In the genomic region with DNA sequence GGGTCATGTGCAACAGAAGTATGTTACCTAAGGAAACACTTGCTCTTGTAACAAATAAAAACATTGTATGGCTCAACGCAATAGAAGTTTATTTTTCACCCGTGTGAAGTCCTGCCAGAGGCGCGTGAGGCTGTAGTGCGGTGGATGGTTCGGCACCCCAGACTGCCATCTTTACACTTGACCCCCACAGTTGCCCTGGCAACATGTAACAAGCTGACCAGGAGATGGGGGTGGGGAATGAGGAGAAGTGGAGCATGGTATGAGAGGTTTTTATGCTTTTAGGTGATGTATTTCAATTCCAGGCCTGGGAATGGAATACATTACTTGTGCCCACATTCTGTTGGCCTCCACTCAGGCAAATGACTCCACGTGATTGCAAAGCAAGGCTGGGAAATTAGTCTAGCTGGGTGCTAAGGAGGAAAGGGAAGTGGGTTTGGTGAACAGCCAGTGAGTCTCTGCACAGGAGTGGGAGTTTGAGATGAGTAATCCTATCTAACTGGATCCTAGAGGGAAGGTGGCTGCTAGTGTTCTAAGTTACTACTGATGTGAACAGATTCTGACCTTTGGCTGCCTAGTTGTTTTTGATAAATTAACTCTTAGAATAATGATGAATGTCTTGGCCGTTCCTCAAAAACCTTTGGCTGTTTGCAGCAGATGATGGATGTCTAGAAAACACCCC, we compare ENCODE assay signal across 1 cellular context.
TF ChIP-seq lines count a peak whose summit lies in the region.

No MANE protein-coding gene starts in this region.

TF ChIP-seq in K562, 482 proteins besides CTCF, POLR2A, EP300 and RAD21 (continued from another document):
- TF ChIP-seq, protein P1, sequence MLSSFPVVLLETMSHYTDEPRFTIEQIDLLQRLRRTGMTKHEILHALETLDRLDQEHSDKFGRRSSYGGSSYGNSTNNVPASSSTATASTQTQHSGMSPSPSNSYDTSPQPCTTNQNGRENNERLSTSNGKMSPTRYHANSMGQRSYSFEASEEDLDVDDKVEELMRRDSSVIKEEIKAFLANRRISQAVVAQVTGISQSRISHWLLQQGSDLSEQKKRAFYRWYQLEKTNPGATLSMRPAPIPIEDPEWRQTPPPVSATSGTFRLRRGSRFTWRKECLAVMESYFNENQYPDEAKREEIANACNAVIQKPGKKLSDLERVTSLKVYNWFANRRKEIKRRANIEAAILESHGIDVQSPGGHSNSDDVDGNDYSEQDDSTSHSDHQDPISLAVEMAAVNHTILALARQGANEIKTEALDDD (IDR thresholded peaks at IDR 0.05): peak; percentile 79; the same call in 1 of the 2 replicates
- TF ChIP-seq NR3C1 (CRISPR knock-in tag; IDR thresholded peaks at IDR 0.05): no peak
- TF ChIP-seq RFX1 (IDR thresholded peaks at IDR 0.05): peak; percentile 12; the same call in 1 of the 2 replicates
